8 cellular contexts compared by ENCODE assay signal in genomic region chr20:47336013-47336754, GRCh38. TPM values are rescaled to one million over a fixed set of nuclear protein-coding genes. Genes with fewer than 3 reads are reported as not detected.
DNase-seq lines count a peak whose midpoint lies in the region; ATAC-seq and TF ChIP-seq lines count a peak whose summit lies in the region.

No MANE protein-coding gene starts in this region.

- H3K9me3 ChIP-seq in HUES48 (ENCODE audit: control insufficient read depth, insufficient read depth, low read length) (no peaks in the 10 kb centered on the region), lung (ENCODE audit: control insufficient read depth in 2 of 2, insufficient read depth in 1 of 2, low read length in 1 of 2) (peaks cover 0 to 3% of the 10 kb centered on the region in 2 donors)

- ATAC-seq in lung (ENCODE audit: insufficient read depth, low FRiP score) (no peak), GM19452 (IDR thresholded peaks at IDR 0.05; ENCODE audit: unreplicated experiment) (no peak), GM18505 (IDR thresholded peaks at IDR 0.05; ENCODE audit: unreplicated experiment) (no peak)

- peaks cover 38% of the 10 kb centered on the region for H3K4me1 ChIP-seq in HUES48 (ENCODE audit: control insufficient read depth, insufficient read depth, low read length)
- peaks cover 11 to 25% of the 10 kb centered on the region in 2 donors for H3K4me1 ChIP-seq in lung (ENCODE audit: control insufficient read depth in 2 of 2, insufficient read depth in 2 of 2, low read length in 2 of 2)

- DNase-seq in cerebellum (ENCODE audit: low spot score), result peak; percentile 67
- DNase-seq in lung (ENCODE audit: low spot score), result no peak
- DNase-seq in stromal cell of bone marrow (ENCODE audit: low read depth), result peak; percentile 74
- DNase-seq in MV-4-11 (lab: John Stamatoyannopoulos, UW), result no peak
- no peak for DNase-seq in NCI-H1436 treated with DMSO at 0.1 percent for 48 hours (lab: John Stamatoyannopoulos, UW)

- WGBS in lung, 2 donors, result 86% methylated on average over 19 of the region's 19 CpGs

- H3K27me3 ChIP-seq in HUES48 (ENCODE audit: control insufficient read depth, insufficient read depth, low read length), result no peaks in the 10 kb centered on the region
- no peaks in the 10 kb centered on the region for H3K27me3 ChIP-seq in lung (ENCODE audit: control insufficient read depth, insufficient read depth)

- no peak for TF ChIP-seq CTCF in lung (IDR thresholded peaks at IDR 0.05; ENCODE audit: control extremely low read depth, extremely low read depth)

- H3K9ac ChIP-seq in HUES48 (ENCODE audit: low read depth, low read length), result no peak overlapping the region

- H3K27ac ChIP-seq in HUES48 (ENCODE audit: low read depth, low read length) (peak overlapping the region; percentile 59), lung (ENCODE audit: low read depth in 1 of 2, low read length in 1 of 2) (peak overlapping the region; percentile 42 to 84)

- no peak for TF ChIP-seq POLR2A in GM18505 (IDR thresholded peaks at IDR 0.05; ENCODE audit: borderline replicate concordance, extremely low read depth, insufficient read depth, insufficient read length)

- peaks cover 56% of the 10 kb centered on the region for H3K36me3 ChIP-seq in HUES48 (ENCODE audit: control insufficient read depth, insufficient read depth, low read length)
- H3K36me3 ChIP-seq in lung (ENCODE audit: control insufficient read depth in 2 of 2, insufficient read depth in 2 of 2, low read length in 2 of 2), result peaks cover 0 to 2% of the 10 kb centered on the region in 2 donors

- H3K4me3 ChIP-seq in HUES48 (ENCODE audit: low read depth, low read length) (no peak overlapping the region), lung (no peak overlapping the region)

RNA-seq across cellular contexts. Expression of gene ZMYND8, which starts 20.3 kb away (rescaled TPM):
- total RNA-seq in cerebellum (39.7 TPM), lung (10 to 100 TPM; 45.2 to 46.4 TPM)
- polyA plus RNA-seq in lung, result 10 to 100 TPM; 14.2 to 15.1 TPM

Comparison
In these comparisons a context has a peak if more than half of its experiments do, and no peak if none do; other contexts are left out.
1. DNase-seq: peak in cerebellum (single experiment) and stromal cell of bone marrow (single experiment); none in lung (single experiment), MV-4-11 (single experiment) and NCI-H1436 treated with DMSO at 0.1 percent for 48 hours (single experiment).